1 cellular context compared by ENCODE assay signal in the genomic region with DNA sequence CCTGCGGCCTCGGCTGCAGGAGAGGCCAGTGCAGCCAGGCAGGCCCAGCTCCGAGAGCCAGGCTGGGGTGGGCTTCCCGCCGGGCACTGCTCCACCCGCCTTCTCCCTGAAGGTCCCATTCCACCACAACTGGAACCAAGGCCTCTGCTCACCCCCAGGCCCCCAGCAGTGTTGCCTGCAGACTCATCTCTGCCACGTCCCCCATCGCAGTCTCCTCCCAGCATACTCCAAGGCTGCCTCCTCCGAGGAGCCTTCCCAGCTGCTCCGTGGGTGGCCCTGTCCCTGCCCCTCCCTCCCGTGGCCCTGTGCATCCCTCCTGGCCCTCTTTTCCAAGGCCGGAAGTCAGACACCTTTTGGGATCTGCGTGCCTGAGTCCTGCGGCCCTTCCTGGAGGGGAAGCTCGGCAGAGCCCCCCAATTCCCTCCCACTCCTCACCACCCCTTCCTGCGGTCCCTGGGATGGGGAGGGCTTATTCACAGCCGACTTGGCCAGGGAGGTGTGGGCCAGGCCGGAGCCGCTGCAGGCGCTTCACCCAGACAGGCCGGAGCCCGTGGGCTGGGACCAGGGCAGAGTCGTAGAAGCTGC.
A peak's percentile ranks its signal among the peaks of the same experiment; 100 is the strongest.
TF ChIP-seq lines count a peak whose summit lies in the region.

No MANE protein-coding gene starts in this region.

TF ChIP-seq in HepG2, 621 proteins besides CTCF, POLR2A, EP300 and RAD21:
- TF ChIP-seq ZFX (CRISPR knock-in tag; IDR thresholded peaks at IDR 0.05; ENCODE audit: low read depth) (peak; percentile 32; the same call in 1 of the 2 replicates), CENPT (CRISPR knock-in tag; IDR thresholded peaks at IDR 0.05; ENCODE audit: low read depth) (0 out of 2 replicates have a peak, but pooled peaks have one; percentile 54), YEATS2 (CRISPR knock-in tag; IDR thresholded peaks at IDR 0.05; ENCODE audit: borderline replicate concordance) (no peak)
